In genomic region chr13:112104873-112105234, GRCh38 we compare ENCODE assay signal across 39 cellular contexts. TPM values are rescaled to one million over a fixed set of nuclear protein-coding genes. Genes with fewer than 3 reads are reported as not detected.
DNase-seq lines count a peak whose midpoint lies in the region; ATAC-seq, FAIRE-seq and TF ChIP-seq lines count a peak whose summit lies in the region.
"Had no signal": no experiment of that assay in that cellular context is flagged by ENCODE, and none has a peak within 500 bp of the region (broad histone marks: within the 10 kb centered on the region; RNA-seq: fewer than 3 reads in every experiment).

No MANE protein-coding gene starts in this region.

- peak overlapping the region; percentile 54 for H3K4me3 Mint-ChIP-seq in astrocyte (ENCODE audit: unreplicated experiment)
- no peak overlapping the region for H3K4me3 Mint-ChIP-seq in activated T-helper 2 cell treated with anti-CD3 and anti-CD28 coated beads, Interferon-gamma antibody, Interleukin-2, Interleukin-4, amounts not matched to agents 10 μg/mL and 5 μg/mL and 100 μg/mL, durations not matched to agents 14 hours and 24 hours and 36 hours (ENCODE audit: low read depth)
- H3K4me3 Mint-ChIP-seq: activated naive CD8-positive, alpha-beta T cell; CD4-positive, alpha-beta T cell had no signal

- H3K27ac ChIP-seq in astrocyte (ENCODE audit: low read depth, low read length), result no peak overlapping the region
- H3K27ac ChIP-seq: A549, cardiac muscle cell, coronary artery, neutrophil, stomach, vagina, VCaP had no signal

- H3K27me3 ChIP-seq in astrocyte (ENCODE audit: insufficient read depth, low read length) (peaks cover 26% of the 10 kb centered on the region), iPS-15b (ENCODE audit: control insufficient read depth, insufficient read depth, low read length) (peaks cover 91% of the 10 kb centered on the region), neuron (ENCODE audit: insufficient read depth, low read length) (no peaks in the 10 kb centered on the region)

- H3K36me3 ChIP-seq in ES-I3 (ENCODE audit: insufficient read depth, low read length), result no peaks in the 10 kb centered on the region
- H3K36me3 ChIP-seq in astrocyte (ENCODE audit: insufficient read depth, low read length), result no peaks in the 10 kb centered on the region
- no peaks in the 10 kb centered on the region for H3K36me3 ChIP-seq in iPS-15b (ENCODE audit: control insufficient read depth, insufficient read depth, low read length)
- H3K36me3 ChIP-seq in neuron (ENCODE audit: insufficient read depth, low read length), result peaks cover 4% of the 10 kb centered on the region
- H3K36me3 ChIP-seq: cardiac muscle cell, neutrophil, stomach, vagina had no signal

- H2AFZ ChIP-seq in astrocyte (ENCODE audit: low read depth, low read length) (no peak overlapping the region), neuron (ENCODE audit: low read depth, low read length) (no peak overlapping the region)

- H3K4me3 ChIP-seq in astrocyte (ENCODE audit: insufficient read depth, low read depth, low read length) (no peak overlapping the region), iPS-15b (ENCODE audit: low read depth, low read length) (peak overlapping the region; percentile 52), neuron (ENCODE audit: low read length) (peak overlapping the region; percentile 64)
- H3K4me3 ChIP-seq: A549, cardiac muscle cell, coronary artery, stomach, vagina had no signal

- H3K9me3 Mint-ChIP-seq in astrocyte (ENCODE audit: unreplicated experiment), result peaks cover 6% of the 10 kb centered on the region
- no peaks in the 10 kb centered on the region for H3K9me3 Mint-ChIP-seq in activated T-helper 2 cell treated with anti-CD3 and anti-CD28 coated beads, Interferon-gamma antibody, Interleukin-2, Interleukin-4, amounts not matched to agents 10 μg/mL and 5 μg/mL and 100 μg/mL, durations not matched to agents 14 hours and 24 hours and 36 hours
- H3K9me3 Mint-ChIP-seq: CD4-positive, alpha-beta T cell had no signal

- H3K27ac Mint-ChIP-seq in astrocyte (ENCODE audit: unreplicated experiment), result no peak overlapping the region
- no peak overlapping the region for H3K27ac Mint-ChIP-seq in activated T-helper 2 cell treated with anti-CD3 and anti-CD28 coated beads, Interferon-gamma antibody, Interleukin-2, Interleukin-4, amounts not matched to agents 10 μg/mL and 5 μg/mL and 100 μg/mL, durations not matched to agents 14 hours and 24 hours and 36 hours
- H3K27ac Mint-ChIP-seq: activated naive CD8-positive, alpha-beta T cell; CD4-positive, alpha-beta T cell had no signal

- no peaks in the 10 kb centered on the region for H3K79me2 ChIP-seq in astrocyte (ENCODE audit: insufficient read depth, low read length)

- H3K9ac ChIP-seq in ES-I3 (ENCODE audit: low read depth, low read length) (peak overlapping the region; percentile 46; the same call in 1 of the 2 replicates), astrocyte (ENCODE audit: low read length) (no peak overlapping the region), iPS-15b (ENCODE audit: low read depth, low read length) (no peak overlapping the region)

- no peak overlapping the region for H3K4me2 ChIP-seq in astrocyte (ENCODE audit: low read length)
- H3K4me2 ChIP-seq: A549 had no signal

- H3K9me3 ChIP-seq in ES-I3 (ENCODE audit: control insufficient read depth, insufficient read depth, low read length) (no peaks in the 10 kb centered on the region), astrocyte (ENCODE audit: insufficient read depth, low read depth, low read length) (no peaks in the 10 kb centered on the region), iPS-15b (ENCODE audit: control insufficient read depth, insufficient read depth, low read length) (no peaks in the 10 kb centered on the region), neuron (ENCODE audit: low read length) (no peaks in the 10 kb centered on the region)
- H3K9me3 ChIP-seq: A549, neutrophil, stomach, vagina had no signal

- intact Hi-C loops in activated T-helper 2 cell treated with anti-CD3 and anti-CD28 coated beads, Interferon-gamma antibody, Interleukin-2, Interleukin-4, amounts not matched to agents 10 μg/mL and 5 μg/mL and 100 μg/mL, durations not matched to agents 14 hours and 24 hours and 36 hours (cut with micrococcal nuclease), result loop anchor here (5.0 kb wide), 1 partner anchor 48 kb away; no protein-coding TSS in a partner anchor

- H3K27me3 Mint-ChIP-seq in astrocyte (ENCODE audit: low read depth, unreplicated experiment), result peaks cover 79% of the 10 kb centered on the region
- peaks cover 53% of the 10 kb centered on the region for H3K27me3 Mint-ChIP-seq in activated T-helper 2 cell treated with anti-CD3 and anti-CD28 coated beads, Interferon-gamma antibody, Interleukin-2, Interleukin-4, amounts not matched to agents 10 μg/mL and 5 μg/mL and 100 μg/mL, durations not matched to agents 14 hours and 24 hours and 36 hours (ENCODE audit: low read depth)

- FAIRE-seq in astrocyte (lab: Jason Lieb, UNC) (no peak), GM19239 (lab: Jason Lieb, UNC) (no peak)
- FAIRE-seq: A549, HepG2, islet of Langerhans, RCC 7860 had no signal

- ATAC-seq in SK-N-SH treated with all-trans-retinoic acid at 6 μM for 48 hours (no peak), GM21529 (IDR thresholded peaks at IDR 0.05; ENCODE audit: unreplicated experiment) (no peak)
- ATAC-seq: A549, esophagus mucosa, HepG2, sciatic nerve had no signal

- DNase-seq in astrocyte (ENCODE audit: low read depth) (no peak), GM19239 (ENCODE audit: insufficient read length, low spot score) (no peak)
- DNase-seq in activated T-helper 2 cell treated with anti-CD3 and anti-CD28 coated beads, Interferon-gamma antibody, Interleukin-2, Interleukin-4, amounts not matched to agents 10 μg/mL and 5 μg/mL and 100 μg/mL, durations not matched to agents 14 hours and 24 hours and 36 hours (ENCODE audit: low spot score), result no peak
- DNase-seq: activated CD4-positive, alpha-beta T cell treated with anti-CD3 and anti-CD28 coated beads for 4 hours; activated effector memory CD4-positive, alpha-beta T cell treated with Interleukin-2 at 50 U/mL for 16 hours; AML-193; CD4-positive, alpha-beta T cell; DMS79 treated with DMSO at 0.1 percent for 48 hours; foreskin fibroblast; GOT3; MM.1S; NCI-H1436; NCI-H2081; NCI-H345; NCI-H69; stimulated activated CD4-positive, alpha-beta T cell treated with anti-CD3 and anti-CD28 coated beads, Interleukin-12 subunit alpha, Interleukin-12 subunit beta, amount 100 ng/mL, for 4 hours; stimulated activated CD4-positive, alpha-beta T cell treated with anti-CD3 and anti-CD28 coated beads, Interleukin-2, amount 100 ng/mL, for 48 hours; stomach; SW 1271; T-helper 9 cell had no signal

- peaks cover 2% of the 10 kb centered on the region for H3K4me1 Mint-ChIP-seq in astrocyte (ENCODE audit: low read depth, unreplicated experiment)
- H3K4me1 Mint-ChIP-seq in activated T-helper 2 cell treated with anti-CD3 and anti-CD28 coated beads, Interferon-gamma antibody, Interleukin-2, Interleukin-4, amounts not matched to agents 10 μg/mL and 5 μg/mL and 100 μg/mL, durations not matched to agents 14 hours and 24 hours and 36 hours (ENCODE audit: low read depth), result no peaks in the 10 kb centered on the region

- H3K36me3 Mint-ChIP-seq in astrocyte (ENCODE audit: low read depth, unreplicated experiment), result no peaks in the 10 kb centered on the region
- no peaks in the 10 kb centered on the region for H3K36me3 Mint-ChIP-seq in activated T-helper 2 cell treated with anti-CD3 and anti-CD28 coated beads, Interferon-gamma antibody, Interleukin-2, Interleukin-4, amounts not matched to agents 10 μg/mL and 5 μg/mL and 100 μg/mL, durations not matched to agents 14 hours and 24 hours and 36 hours (ENCODE audit: low read depth)
- H3K36me3 Mint-ChIP-seq: activated naive CD8-positive, alpha-beta T cell had no signal

- TF ChIP-seq CTCF in astrocyte (IDR thresholded peaks at IDR 0.05; ENCODE audit: insufficient read depth, low read depth, low read length), result no peak

- H3K4me1 ChIP-seq in ES-I3 (ENCODE audit: insufficient read depth, low read length) (no peaks in the 10 kb centered on the region), astrocyte (ENCODE audit: insufficient read depth, low read length) (no peaks in the 10 kb centered on the region), iPS-15b (ENCODE audit: control insufficient read depth, insufficient read depth, low read length) (peaks cover 11% of the 10 kb centered on the region), neuron (ENCODE audit: insufficient read depth, low read length) (peaks cover 62% of the 10 kb centered on the region)
- H3K4me1 ChIP-seq: A549, vagina had no signal

- H4K20me1 ChIP-seq in astrocyte (ENCODE audit: insufficient read depth, low read length), result no peaks in the 10 kb centered on the region

TF ChIP-seq in SK-N-SH treated with all-trans-retinoic acid at 6 μM for 48 hours, 23 proteins besides CTCF, POLR2A, EP300 and RAD21:
- no peak for TF ChIP-seq ISL1 (CRISPR knock-in tag; IDR thresholded peaks at IDR 0.05)
- no peak for TF ChIP-seq CSDC2 (CRISPR knock-in tag; IDR thresholded peaks at IDR 0.05)
- no peak for TF ChIP-seq ZNF565 (CRISPR knock-in tag; conservative IDR thresholded peaks at IDR 0.05; ENCODE audit: low read depth)
- TF ChIP-seq ESRRG (CRISPR knock-in tag; IDR thresholded peaks at IDR 0.05), result no peak
- no peak for TF ChIP-seq OSR1 (CRISPR knock-in tag; IDR thresholded peaks at IDR 0.05)
- no peak for TF ChIP-seq ZNF8 (CRISPR knock-in tag; IDR thresholded peaks at IDR 0.05)
- no peak for TF ChIP-seq ZFP3 (CRISPR knock-in tag; IDR thresholded peaks at IDR 0.05)

RNA-seq across cellular contexts. Expression of gene SOX1, which starts 37.9 kb away (rescaled TPM):
- not detected in 2 replicates for total RNA-seq in astrocyte
- not detected in 2 replicates for total RNA-seq in activated T-helper 2 cell treated with anti-CD3 and anti-CD28 coated beads, Interferon-gamma antibody, Interleukin-2, Interleukin-4, amounts not matched to agents 10 μg/mL and 5 μg/mL and 100 μg/mL, durations not matched to agents 14 hours and 24 hours and 36 hours
- total RNA-seq: cardiac muscle cell; CD4-positive, alpha-beta T cell; esophagus mucosa; HepG2; left lobe of liver; posterior vena cava; sciatic nerve; stomach; vagina had no signal
